11 cellular contexts compared by ENCODE assay signal in the genomic region with DNA sequence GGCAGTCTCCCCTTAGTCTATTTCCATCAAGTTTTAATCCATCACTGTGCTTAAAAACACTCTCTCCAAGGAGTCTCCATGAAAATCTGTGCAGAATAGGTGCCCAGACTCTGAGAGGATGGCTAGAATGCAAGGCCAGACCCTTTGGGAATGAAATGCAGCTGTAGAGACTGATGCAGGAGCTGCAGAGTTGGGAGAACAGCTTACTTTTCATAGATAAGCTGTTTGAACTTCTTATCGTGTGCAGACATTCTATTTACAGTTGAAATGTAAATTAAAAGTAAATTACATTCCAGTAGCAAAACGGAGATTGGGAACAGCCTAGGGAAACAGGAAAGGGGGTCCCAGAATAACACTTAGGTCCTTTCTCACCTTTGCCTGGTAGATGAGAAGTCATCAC.
"Had no signal": no experiment of that assay in that cellular context is flagged by ENCODE, and none has a peak within 500 bp of the region (broad histone marks: within the 10 kb centered on the region; RNA-seq: fewer than 3 reads in every experiment).

No MANE protein-coding gene starts in this region.

- H3K4me1 ChIP-seq: HAP-1 had no signal

- H3K9me3 ChIP-seq: HAP-1 had no signal

- H3K27ac ChIP-seq: GM23248 had no signal

- H3K4me1 Mint-ChIP-seq: GM23338, H9 had no signal

- H3K4me3 Mint-ChIP-seq: GM23338, H9, HFFc6 had no signal

- H3K4me2 ChIP-seq: GM23338 had no signal

- DNase-seq: GM23248, GOT3, H7, H9, HCEC 1CT, HFFc6 had no signal

- H3K27ac Mint-ChIP-seq: GM23338, H9, HFFc6 had no signal

- FAIRE-seq: H1, H54 had no signal

- ATAC-seq: GM23338, HCT116 had no signal

- H2AFZ ChIP-seq: GM23248, GM23338 had no signal

- H3K4me3 ChIP-seq: GM23248, GM23338, HAP-1 had no signal

- H3K36me3 ChIP-seq: HAP-1 had no signal

- H3K9ac ChIP-seq: GM23248 had no signal
